In genomic region chr17:60135160-60135950, GRCh38 we compare ENCODE assay signal across 1 cellular context.
A peak's percentile ranks its signal among the peaks of the same experiment; 100 is the strongest.
TF ChIP-seq lines count a peak whose summit lies in the region.

No MANE protein-coding gene starts in this region.

TF ChIP-seq in K562, 482 proteins besides CTCF, POLR2A, EP300 and RAD21 (continued from another document and continues in another):
- TF ChIP-seq ZBTB33 (CRISPR knock-in tag; IDR thresholded peaks at IDR 0.05), result peak; percentile 82
- TF ChIP-seq MTA3 (IDR thresholded peaks at IDR 0.05; ENCODE audit: borderline replicate concordance), result peak; percentile 56; the same call in 1 of the 2 replicates
- 0 out of 2 replicates have a peak, but pooled peaks have one; percentile 7 for TF ChIP-seq ZNF263 (CRISPR knock-in tag; IDR thresholded peaks at IDR 0.05; ENCODE audit: borderline replicate concordance)
- peak in 1 of 3 experiments; percentile 53; a peak in 2 of 6 replicates for TF ChIP-seq ZBTB11 (CRISPR knock-in tag; IDR thresholded peaks at IDR 0.05)
- peak; percentile 94 for TF ChIP-seq MGA (IDR thresholded peaks at IDR 0.05)
- peak; percentile 67 for TF ChIP-seq JUND (IDR thresholded peaks at IDR 0.05; ENCODE audit: borderline replicate concordance, low read depth, low read length)
- no peak; the same call in 2 of the 3 replicates for TF ChIP-seq JUND (tag; IDR thresholded peaks at IDR 0.05; ENCODE audit: borderline replicate concordance, low read depth, low read length)
- peak in 1 of 2 experiments; percentile 53; a peak in 2 of 4 replicates for TF ChIP-seq SIN3A (IDR thresholded peaks at IDR 0.05; ENCODE audit: borderline replicate concordance in 2 of 2, control insufficient read depth in 1 of 2, low read depth in 2 of 2, low read length in 2 of 2)
- TF ChIP-seq HMGN3 (IDR thresholded peaks at IDR 0.05; ENCODE audit: borderline replicate concordance, extremely low read depth, insufficient read length, low read depth, low read length), result peak; percentile 46
- TF ChIP-seq TEAD4 (IDR thresholded peaks at IDR 0.05; ENCODE audit: low read length), result peak; percentile 15; the same call in 1 of the 2 replicates
- no peak for TF ChIP-seq TEAD4 (CRISPR knock-in tag; IDR thresholded peaks at IDR 0.05; ENCODE audit: borderline replicate concordance)
- peak in 1 of 2 experiments; percentile 62; a peak in 1 of 4 replicates for TF ChIP-seq TEAD1 (CRISPR knock-in tag; IDR thresholded peaks at IDR 0.05)
- TF ChIP-seq ZNF740 (CRISPR knock-in tag; IDR thresholded peaks at IDR 0.05), result no peak; the same call in none of the 2 replicates
- TF ChIP-seq ZNF740 (tag; IDR thresholded peaks at IDR 0.05), result no peak
- TF ChIP-seq ZFX (CRISPR knock-in tag; IDR thresholded peaks at IDR 0.05), result peak; percentile 74
- TF ChIP-seq HDAC2 (IDR thresholded peaks at IDR 0.05), result 0 out of 2 replicates have a peak, but pooled peaks have one; percentile 12
- TF ChIP-seq ZNF232 (CRISPR knock-in tag; IDR thresholded peaks at IDR 0.05), result no peak
- TF ChIP-seq PTRF (tag; IDR thresholded peaks at IDR 0.05), result no peak
- TF ChIP-seq USF1 (CRISPR knock-in tag; IDR thresholded peaks at IDR 0.05), result peak; percentile 29
- TF ChIP-seq FOXK2 (conservative IDR thresholded peaks at IDR 0.05 in 1 of 2, IDR thresholded peaks at IDR 0.05 in 1 of 2; ENCODE audit: low read depth in 2 of 2), result peak in 1 of 2 experiments; percentile 79; a peak in 2 of 4 replicates
- peak; percentile 29 for TF ChIP-seq CCNT2 (IDR thresholded peaks at IDR 0.05; ENCODE audit: borderline replicate concordance, extremely low read depth, insufficient read length, low read depth, low read length)
- TF ChIP-seq NRF1 (conservative IDR thresholded peaks at IDR 0.05 in 1 of 2, IDR thresholded peaks at IDR 0.05 in 1 of 2), result peak; percentile 47 to 52
- no peak for TF ChIP-seq MAFG (tag; conservative IDR thresholded peaks at IDR 0.05)
- 0 out of 2 replicates have a peak, but pooled peaks have one; percentile 39 for TF ChIP-seq DNMT1 (IDR thresholded peaks at IDR 0.05)
- peak; percentile 90 for TF ChIP-seq CXXC5 (CRISPR knock-in tag; IDR thresholded peaks at IDR 0.05)
- TF ChIP-seq RBFOX2 (IDR thresholded peaks at IDR 0.05; ENCODE audit: low read depth, low read length), result peak; percentile 86
- TF ChIP-seq ID3 (CRISPR knock-in tag; IDR thresholded peaks at IDR 0.05), result no peak
- 0 out of 2 replicates have a peak, but pooled peaks have one; percentile 17 for TF ChIP-seq ID3 (tag; IDR thresholded peaks at IDR 0.05)
- TF ChIP-seq RNF2 (IDR thresholded peaks at IDR 0.05), result peak; percentile 72
- 0 out of 2 replicates have a peak, but pooled peaks have one; percentile 47 for TF ChIP-seq KDM2B (CRISPR knock-in tag; IDR thresholded peaks at IDR 0.05)
- TF ChIP-seq NCOA4 (IDR thresholded peaks at IDR 0.05; ENCODE audit: partially characterized antibody), result peak; percentile 96
- peak; percentile 76 to 80 for TF ChIP-seq MNT (conservative IDR thresholded peaks at IDR 0.05)
- TF ChIP-seq CBX3 (IDR thresholded peaks at IDR 0.05; ENCODE audit: borderline replicate concordance in 1 of 2, low read length in 2 of 2), result 0 out of 3 replicates have a peak, but pooled peaks of 1 of the 2 experiments have one; percentile 14
- 0 out of 2 replicates have a peak, but pooled peaks have one; percentile 30 for TF ChIP-seq ZBTB9 (CRISPR knock-in tag; IDR thresholded peaks at IDR 0.05)
- peak; percentile 12; the same call in 1 of the 2 replicates for TF ChIP-seq CHD2 (IDR thresholded peaks at IDR 0.05; ENCODE audit: low read depth, low read length)
